ENCODE assay signal across 8 cellular contexts in the genomic region with DNA sequence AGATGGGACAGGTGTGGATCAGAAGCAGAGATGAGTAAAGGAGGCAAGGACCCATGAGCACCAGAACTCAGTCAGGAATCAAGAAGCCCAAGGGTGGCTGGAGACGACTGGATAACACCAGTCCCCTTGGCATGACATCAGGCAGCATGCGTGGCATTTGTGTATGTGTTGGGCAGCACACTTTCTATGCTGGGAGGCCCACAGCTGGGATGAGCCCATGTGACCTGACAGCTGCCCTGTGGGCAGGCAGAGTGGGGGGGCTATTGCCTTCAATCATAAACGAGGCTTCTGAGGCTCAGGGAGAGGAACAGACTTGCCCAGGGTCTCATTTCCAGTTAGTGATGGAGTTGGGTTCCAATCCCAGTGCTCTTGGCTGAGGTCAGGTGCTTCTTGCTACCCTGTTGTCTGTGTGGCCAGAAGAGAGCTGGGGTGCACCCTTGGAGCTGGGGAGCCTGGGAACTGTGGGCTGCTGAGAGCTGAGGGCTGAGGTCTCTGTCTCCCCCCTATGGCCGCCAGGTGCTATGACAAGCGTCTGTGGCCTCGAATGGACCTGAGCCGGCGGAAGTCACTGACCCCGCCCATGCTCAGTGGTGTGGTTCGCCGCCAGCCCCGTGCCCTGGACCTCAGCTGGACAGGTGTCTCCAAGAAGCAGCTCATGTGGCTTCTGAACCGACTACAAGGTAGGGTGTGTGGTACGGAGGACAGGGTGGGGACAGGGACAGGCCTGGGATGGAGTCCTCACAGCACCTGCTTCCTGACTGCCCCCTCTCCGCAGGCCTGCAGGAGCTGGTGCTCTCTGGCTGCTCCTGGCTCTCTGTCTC. TPM values are rescaled to one million over a fixed set of nuclear protein-coding genes. Genes with fewer than 3 reads are reported as not detected.
A peak's percentile ranks its signal among the peaks of the same experiment; 100 is the strongest.
DNase-seq lines count a peak whose midpoint lies in the region; ATAC-seq and TF ChIP-seq lines count a peak whose summit lies in the region.

No MANE protein-coding gene starts in this region.

- peak; percentile 84 for TF ChIP-seq CTCF in VCaP (conservative IDR thresholded peaks at IDR 0.05)

- DNase-seq in SIG-M5 treated with dmso at 0.1 percent for 504 hours (lab: John Stamatoyannopoulos, UW; ENCODE audit: unreplicated experiment): peak; percentile 59
- no peak for DNase-seq in SIG-M5 (lab: John Stamatoyannopoulos, UW)
- peak; percentile 80 for DNase-seq in NCI-H146 (lab: John Stamatoyannopoulos, UW)
- peak; percentile 78 for DNase-seq in cerebellum (ENCODE audit: low spot score)
- peak; percentile 83 to 84 for DNase-seq in left colon
- peak; percentile 39 for DNase-seq in stimulated activated CD8-positive, alpha-beta memory T cell treated with anti-CD3 and anti-CD28 coated beads, Interleukin-12 subunit alpha, Interleukin-12 subunit beta, amount 100 ng/mL, for 1 hour (ENCODE audit: low read depth)

- ATAC-seq in HG02623 (IDR thresholded peaks at IDR 0.05; ENCODE audit: unreplicated experiment): peak; percentile 75
- ATAC-seq in left colon: peak; percentile 91

- no peak overlapping the region for H3K27ac ChIP-seq in VCaP

- intact Hi-C loops in left colon (cut with DNase I, micrococcal nuclease): no loop called here

RNA-seq across cellular contexts. Expression of a gene that starts 7.1 kb away (rescaled TPM):
- 5.4 TPM for total RNA-seq in cerebellum
- 10 to 100 TPM; 12.9 to 21.0 TPM for total RNA-seq in left colon

RNA-seq across cellular contexts. Expression of a gene that starts 15.7 kb away (rescaled TPM):
- total RNA-seq in cerebellum: 3.3 TPM
- total RNA-seq in left colon: 10 to 100 TPM; 12.2 to 15.0 TPM

RNA-seq across cellular contexts. Expression of a gene that starts 18.4 kb away (rescaled TPM):
- total RNA-seq in cerebellum (32.3 TPM), left colon (10 to 100 TPM; 20.5 to 24.4 TPM)

RNA-seq across cellular contexts. Expression of a gene that starts 43.2 kb away (rescaled TPM):
- total RNA-seq in cerebellum (1.8 TPM), left colon (10 to 100 TPM; 16.9 to 27.2 TPM)

RNA-seq across cellular contexts. Expression of a gene that starts 45.4 kb away (rescaled TPM):
- 0.36 TPM for total RNA-seq in cerebellum
- total RNA-seq in left colon: 1 to 10 TPM in 1 of 2 donors, under 1 TPM in 1; 0.24 to 1.7 TPM
